In genomic region chr19:13050274-13050673, GRCh38 we compare ENCODE assay signal across 23 cellular contexts. TPM values are rescaled to one million over a fixed set of nuclear protein-coding genes. Genes with fewer than 3 reads are reported as not detected.
DNase-seq lines count a peak whose midpoint lies in the region; ATAC-seq and TF ChIP-seq lines count a peak whose summit lies in the region.
"Had no signal": no experiment of that assay in that cellular context is flagged by ENCODE, and none has a peak within 500 bp of the region (broad histone marks: within the 10 kb centered on the region; RNA-seq: fewer than 3 reads in every experiment).

No MANE protein-coding gene starts in this region.

- H3K27me3 ChIP-seq in heart left ventricle (no peaks in the 10 kb centered on the region), psoas muscle (ENCODE audit: insufficient read depth in 3 of 3, low read length in 2 of 3) (no peaks in the 10 kb centered on the region), upper lobe of right lung (no peaks in the 10 kb centered on the region), SJCRH30 (no peaks in the 10 kb centered on the region)
- H3K27me3 ChIP-seq: transverse colon had no signal

- TF ChIP-seq POLR2A in heart left ventricle (IDR thresholded peaks at IDR 0.05), result no peak

- ATAC-seq in heart left ventricle (no peak), Right ventricle myocardium superior (ENCODE audit: poor library complexity) (no peak), psoas muscle (no peak), upper lobe of right lung (no peak)
- ATAC-seq: activated naive CD4-positive, alpha-beta T cell treated with anti-CD3 and anti-CD28 coated beads, Interleukin-2, amount 50 U/mL, for 72 hours; HCT116; left colon; Right ventricle myocardium inferior; stimulated activated memory B cell treated with anti-CD40 and anti-IgM and Interleukin-4, amounts not matched to agents 10 μg/mL and 1 μg/mL and 100 μg/mL, for 72 hours had no signal

- no peak overlapping the region for H3K4me3 ChIP-seq in heart left ventricle
- no peak overlapping the region for H3K4me3 ChIP-seq in psoas muscle
- H3K4me3 ChIP-seq in upper lobe of right lung, result no peak overlapping the region
- no peak overlapping the region for H3K4me3 ChIP-seq in SJCRH30
- H3K4me3 ChIP-seq: transverse colon had no signal

- 36 to 52% (median 45%) methylated on average over 4 of the region's 4 CpGs for WGBS in heart left ventricle, 4 donors
- 13 to 35% (median 17%) methylated on average over 4 of the region's 4 CpGs for WGBS in psoas muscle, 3 donors

- TF ChIP-seq CTCF in heart left ventricle (IDR thresholded peaks at IDR 0.05), result no peak
- TF ChIP-seq CTCF in psoas muscle (IDR thresholded peaks at IDR 0.05), result no peak
- TF ChIP-seq CTCF in upper lobe of right lung (IDR thresholded peaks at IDR 0.05), result no peak

- DNase-seq in heart left ventricle, result no peak
- no peak for DNase-seq in Right ventricle myocardium superior
- no peak for DNase-seq in psoas muscle
- DNase-seq in upper lobe of right lung, result no peak
- DNase-seq in NCI-H128 (lab: John Stamatoyannopoulos, UW; ENCODE audit: unreplicated experiment), result no peak
- DNase-seq in SJCRH30, result no peak
- no peak for DNase-seq in NCI-H526 treated with DMSO at 0.1 percent for 48 hours (lab: John Stamatoyannopoulos, UW)
- DNase-seq: activated CD4-positive, alpha-beta T cell treated with anti-CD3 and anti-CD28 coated beads, Interleukin-2, amount 10 ng/mL, durations not matched to agents 24 days and 14 days; GF-D8; head of caudate nucleus; left colon; NCI-H2029; NCI-H2227 treated with DMSO at 0.1 percent for 48 hours; NCI-H774; nephron progenitor cell; stimulated activated CD4-positive, alpha-beta T cell treated with anti-CD3 and anti-CD28 coated beads, Interleukin-1b, Interleukin-23, amount 100 ng/mL, for 48 hours; transverse colon had no signal

- H3K27ac ChIP-seq in heart left ventricle (peak overlapping the region in 8 of 12 donors; percentile 90 to 99 (median 97)), cingulate gyrus (ENCODE audit: low read depth, low read length) (peak overlapping the region; percentile 47), psoas muscle (peak overlapping the region; percentile 81), upper lobe of right lung (peak overlapping the region; percentile 42), SJCRH30 (no peak overlapping the region)

- H3K9me3 ChIP-seq in heart left ventricle, result no peaks in the 10 kb centered on the region
- no peaks in the 10 kb centered on the region for H3K9me3 ChIP-seq in psoas muscle
- H3K9me3 ChIP-seq in upper lobe of right lung, result no peaks in the 10 kb centered on the region
- no peaks in the 10 kb centered on the region for H3K9me3 ChIP-seq in SJCRH30 (replicated peaks)
- H3K9me3 ChIP-seq: transverse colon had no signal

- H3K4me1 ChIP-seq in heart left ventricle (peaks cover 26 to 94% (median 80%) of the 10 kb centered on the region in 12 donors), psoas muscle (peaks cover 94% of the 10 kb centered on the region), upper lobe of right lung (peaks cover 62% of the 10 kb centered on the region), SJCRH30 (peaks cover 47% of the 10 kb centered on the region)

- intact Hi-C loops in heart left ventricle (cut with DNase I), result no loop called here
- intact Hi-C loops in Right ventricle myocardium superior (cut with DNase I), result no loop called here
- intact Hi-C loops in psoas muscle (cut with DNase I), result no loop called here
- intact Hi-C loops in upper lobe of right lung (cut with DNase I), result no loop called here

- no peaks in the 10 kb centered on the region for H3K36me3 ChIP-seq in heart left ventricle
- no peaks in the 10 kb centered on the region for H3K36me3 ChIP-seq in psoas muscle (ENCODE audit: insufficient read depth in 1 of 2, low read depth in 1 of 2)
- peaks cover 7% of the 10 kb centered on the region for H3K36me3 ChIP-seq in upper lobe of right lung
- H3K36me3 ChIP-seq in SJCRH30, result 0 out of 2 replicates have a peak, but pooled peaks cover 2% of the 10 kb centered on the region
- H3K36me3 ChIP-seq: transverse colon had no signal

RNA-seq across cellular contexts. Expression of gene LYL1, which starts 52.4 kb away (rescaled TPM):
- total RNA-seq in heart left ventricle (10 to 100 TPM in 3 of 9 donors, 1 to 10 TPM in 6; 5.2 to 19.1 (median 8.3) TPM), Right ventricle myocardium superior (7.2 TPM), psoas muscle (1 to 10 TPM; 2.1 to 4.6 (median 3.2) TPM), upper lobe of right lung (21.8 TPM)
- polyA plus RNA-seq in heart left ventricle (1 to 10 TPM; 7.7 to 8.4 TPM), psoas muscle (1 to 10 TPM; 1.1 to 3.4 (median 1.1) TPM)
- total RNA-seq in SJCRH30 (2014; rRNA removed; shearing (Covaris generic)), result 0.08 TPM in 1 of 2 replicates, not detected in the other
- total RNA-seq: HT1080 had no signal

RNA-seq across cellular contexts. Expression of gene NFIX, which starts 55.0 kb away (rescaled TPM):
- 100 to 1,000 TPM in 8 of 9 donors, 10 to 100 TPM in 1; 81.4 to 147 (median 122) TPM for total RNA-seq in heart left ventricle
- 10 to 100 TPM; 42.1 to 55.2 TPM for polyA plus RNA-seq in heart left ventricle
- 160 TPM for total RNA-seq in Right ventricle myocardium superior
- 100 to 1,000 TPM; 220 to 347 (median 268) TPM for total RNA-seq in psoas muscle
- polyA plus RNA-seq in psoas muscle, result 100 to 1,000 TPM in 1 of 3 donors, 10 to 100 TPM in 2; 22.2 to 158 (median 43.8) TPM
- total RNA-seq in upper lobe of right lung, result 168 TPM
- total RNA-seq in SJCRH30 (2014; rRNA removed; shearing (Covaris generic)), result 20.2 and 22.4 TPM in 2 replicates
